8 cellular contexts compared by ENCODE assay signal in the genomic region with DNA sequence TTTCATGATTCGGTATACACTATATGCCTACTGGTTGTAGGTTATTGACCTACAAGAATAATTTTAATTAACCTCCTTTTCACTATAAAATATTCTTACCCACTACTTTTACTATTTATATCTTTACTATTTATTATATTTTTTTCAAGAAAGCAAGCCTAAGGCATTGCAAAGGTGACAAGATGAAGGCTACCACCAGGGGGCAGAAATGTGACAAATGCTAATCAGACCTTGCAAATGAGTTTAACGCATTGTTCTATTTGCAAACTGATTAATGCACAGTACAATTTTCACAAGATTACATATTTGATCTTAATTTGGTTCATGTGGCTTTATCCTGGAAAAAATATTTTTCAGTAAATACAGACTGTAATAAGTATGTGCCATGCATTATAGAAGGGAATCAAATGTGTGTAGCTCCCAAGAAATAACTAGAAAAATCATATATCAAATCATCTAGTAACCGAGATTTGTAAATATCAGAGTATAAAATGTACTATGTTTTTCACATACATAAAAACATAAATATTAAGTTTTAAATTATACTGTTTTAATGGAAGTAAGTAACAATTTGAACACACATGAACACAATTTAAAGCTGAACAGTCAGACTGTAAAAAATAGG.
DNase-seq lines count a peak whose midpoint lies in the region; ATAC-seq and TF ChIP-seq lines count a peak whose summit lies in the region.

No MANE protein-coding gene starts in this region.

- H3K4me3 Mint-ChIP-seq in stimulated activated effector memory CD8-positive, alpha-beta T cell treated with anti-CD3 and anti-CD28 coated beads, Interleukin-12 subunit alpha, Interleukin-12 subunit beta, amount 100 ng/mL, for 72 hours, result no peak overlapping the region

- H3K4me1 Mint-ChIP-seq in stimulated activated effector memory CD8-positive, alpha-beta T cell treated with anti-CD3 and anti-CD28 coated beads, Interleukin-12 subunit alpha, Interleukin-12 subunit beta, amount 100 ng/mL, for 72 hours, result no peaks in the 10 kb centered on the region

- no peaks in the 10 kb centered on the region for H3K27me3 ChIP-seq in lower lobe of right lung (ENCODE audit: low read depth)

- peak; percentile 62 for ATAC-seq in GM21367 (IDR thresholded peaks at IDR 0.05; ENCODE audit: unreplicated experiment)
- ATAC-seq in lower lobe of right lung, result peak in 1 of 2 donors; percentile 39
- no peak for ATAC-seq in stimulated activated effector memory CD8-positive, alpha-beta T cell treated with anti-CD3 and anti-CD28 coated beads, Interleukin-12 subunit alpha, Interleukin-12 subunit beta, amount 100 ng/mL, for 72 hours
- no peak for ATAC-seq in GM21515 (IDR thresholded peaks at IDR 0.05; ENCODE audit: unreplicated experiment)

- no peaks in the 10 kb centered on the region for H3K4me1 ChIP-seq in lower lobe of right lung

- DNase-seq in EL (peak; percentile 44), LoVo (ENCODE audit: low spot score) (peak; percentile 67), T1000 (lab: John Stamatoyannopoulos, UW) (peak; percentile 27), cerebellar cortex (ENCODE audit: low spot score) (peak; percentile 41), lower lobe of right lung (no peak)
- peak; percentile 12 to 68 for DNase-seq in stimulated activated effector memory CD8-positive, alpha-beta T cell treated with anti-CD3 and anti-CD28 coated beads, Interleukin-12 subunit alpha, Interleukin-12 subunit beta, amount 100 ng/mL, for 72 hours (ENCODE audit: low spot score in 2 of 2)

- H3K9me3 Mint-ChIP-seq in stimulated activated effector memory CD8-positive, alpha-beta T cell treated with anti-CD3 and anti-CD28 coated beads, Interleukin-12 subunit alpha, Interleukin-12 subunit beta, amount 100 ng/mL, for 72 hours, result no peaks in the 10 kb centered on the region

- peak; percentile 64 for TF ChIP-seq CTCF in lower lobe of right lung (IDR thresholded peaks at IDR 0.05)

- intact Hi-C loops in lower lobe of right lung (cut with DNase I), result no loop called here

- no peak overlapping the region for H3K27ac ChIP-seq in lower lobe of right lung

- no peaks in the 10 kb centered on the region for H3K36me3 ChIP-seq in lower lobe of right lung

- H3K4me3 ChIP-seq in lower lobe of right lung, result no peak overlapping the region

- H3K36me3 Mint-ChIP-seq in stimulated activated effector memory CD8-positive, alpha-beta T cell treated with anti-CD3 and anti-CD28 coated beads, Interleukin-12 subunit alpha, Interleukin-12 subunit beta, amount 100 ng/mL, for 72 hours, result no peaks in the 10 kb centered on the region

- no peak overlapping the region for H3K27ac Mint-ChIP-seq in stimulated activated effector memory CD8-positive, alpha-beta T cell treated with anti-CD3 and anti-CD28 coated beads, Interleukin-12 subunit alpha, Interleukin-12 subunit beta, amount 100 ng/mL, for 72 hours

- no peaks in the 10 kb centered on the region for H3K9me3 ChIP-seq in lower lobe of right lung
